In genomic region chr3:129655326-129655725, GRCh38 we compare ENCODE assay signal across 1 cellular context.
A peak's percentile ranks its signal among the peaks of the same experiment; 100 is the strongest.
TF ChIP-seq lines count a peak whose summit lies in the region.

No MANE protein-coding gene starts in this region.

TF ChIP-seq in HepG2, 621 proteins besides CTCF, POLR2A, EP300 and RAD21 (continued from another document and continues in another):
- TF ChIP-seq SNAPC5 (CRISPR knock-in tag; IDR thresholded peaks at IDR 0.05; ENCODE audit: borderline replicate concordance): no peak
- no peak; the same call in 1 of the 2 replicates for TF ChIP-seq FOXC1 (CRISPR knock-in tag; IDR thresholded peaks at IDR 0.05; ENCODE audit: borderline replicate concordance)
- no peak for TF ChIP-seq ZNF703 (CRISPR knock-in tag; IDR thresholded peaks at IDR 0.05; ENCODE audit: borderline replicate concordance)
- no peak for TF ChIP-seq PAX8 (CRISPR knock-in tag; IDR thresholded peaks at IDR 0.05; ENCODE audit: borderline replicate concordance)
- no peak for TF ChIP-seq ZNF770 (CRISPR knock-in tag; IDR thresholded peaks at IDR 0.05)
- TF ChIP-seq ZNF619 (CRISPR knock-in tag; IDR thresholded peaks at IDR 0.05): no peak
- TF ChIP-seq ZNF484 (CRISPR knock-in tag; IDR thresholded peaks at IDR 0.05; ENCODE audit: borderline replicate concordance, low read depth): no peak
- no peak for TF ChIP-seq ASH2L (IDR thresholded peaks at IDR 0.05; ENCODE audit: insufficient read length, low read depth, low read length)
- 0 out of 2 replicates have a peak, but pooled peaks have one; percentile 12 for TF ChIP-seq KLF6 (CRISPR knock-in tag; IDR thresholded peaks at IDR 0.05)
- no peak for TF ChIP-seq FOXK1 (CRISPR knock-in tag; IDR thresholded peaks at IDR 0.05; ENCODE audit: borderline replicate concordance, low read depth)
- no peak for TF ChIP-seq SRSF9 (IDR thresholded peaks at IDR 0.05; ENCODE audit: borderline replicate concordance, insufficient read depth, low read depth, low read length, poor library complexity, severe bottlenecking)
- no peak for TF ChIP-seq ZNF687 (CRISPR knock-in tag; IDR thresholded peaks at IDR 0.05)
- TF ChIP-seq ZGPAT (CRISPR knock-in tag; IDR thresholded peaks at IDR 0.05): peak; percentile 47; the same call in 1 of the 2 replicates
- TF ChIP-seq MAFG (CRISPR knock-in tag; IDR thresholded peaks at IDR 0.05): no peak
- no peak for TF ChIP-seq PPARG (CRISPR knock-in tag; conservative IDR thresholded peaks at IDR 0.05)
- no peak for TF ChIP-seq MAFF (IDR thresholded peaks at IDR 0.05; ENCODE audit: low read depth, low read length)
- TF ChIP-seq KDM5B (CRISPR knock-in tag; IDR thresholded peaks at IDR 0.05; ENCODE audit: borderline replicate concordance): no peak
- TF ChIP-seq HMG20A (CRISPR knock-in tag; IDR thresholded peaks at IDR 0.05; ENCODE audit: borderline replicate concordance): no peak
- TF ChIP-seq ZNF501 (CRISPR knock-in tag; IDR thresholded peaks at IDR 0.05): no peak; the same call in 1 of the 2 replicates
- TF ChIP-seq ZBTB39 (CRISPR knock-in tag; IDR thresholded peaks at IDR 0.05): no peak
- TF ChIP-seq ZBTB26 (CRISPR knock-in tag; IDR thresholded peaks at IDR 0.05; ENCODE audit: borderline replicate concordance): peak; percentile 97
- no peak for TF ChIP-seq ZNF460 (CRISPR knock-in tag; IDR thresholded peaks at IDR 0.05; ENCODE audit: borderline replicate concordance)
- TF ChIP-seq ATF6 (CRISPR knock-in tag; conservative IDR thresholded peaks at IDR 0.05): no peak
- no peak for TF ChIP-seq TBX2 (CRISPR knock-in tag; IDR thresholded peaks at IDR 0.05; ENCODE audit: borderline replicate concordance)
- TF ChIP-seq HOXA7 (CRISPR knock-in tag; IDR thresholded peaks at IDR 0.05): no peak
- TF ChIP-seq ZNF251 (CRISPR knock-in tag; IDR thresholded peaks at IDR 0.05): no peak
- no peak for TF ChIP-seq CCAR2 (optimal IDR thresholded peaks at IDR 0.05; ENCODE audit: low read depth, low read length)
- no peak for TF ChIP-seq SUZ12 (IDR thresholded peaks at IDR 0.05; ENCODE audit: low read depth, low read length)
- no peak for TF ChIP-seq ZNF773 (CRISPR knock-in tag; IDR thresholded peaks at IDR 0.05; ENCODE audit: borderline replicate concordance)
- no peak for TF ChIP-seq MIER2 (CRISPR knock-in tag; IDR thresholded peaks at IDR 0.05)
- no peak; the same call in 1 of the 2 replicates for TF ChIP-seq BCL6 (CRISPR knock-in tag; IDR thresholded peaks at IDR 0.05)
- no peak for TF ChIP-seq ADNP (CRISPR knock-in tag; IDR thresholded peaks at IDR 0.05)
- TF ChIP-seq TERF1 (CRISPR knock-in tag; IDR thresholded peaks at IDR 0.05): no peak
- no peak for TF ChIP-seq ZNF7 (CRISPR knock-in tag; IDR thresholded peaks at IDR 0.05)
- no peak for TF ChIP-seq KLF11 (CRISPR knock-in tag; IDR thresholded peaks at IDR 0.05)
- no peak for TF ChIP-seq ZNF639 (CRISPR knock-in tag; conservative IDR thresholded peaks at IDR 0.05)
- no peak for TF ChIP-seq PAF1 (CRISPR knock-in tag; IDR thresholded peaks at IDR 0.05)
- TF ChIP-seq THRA (CRISPR knock-in tag; IDR thresholded peaks at IDR 0.05; ENCODE audit: borderline replicate concordance): no peak
- no peak for TF ChIP-seq ZNF263 (CRISPR knock-in tag; IDR thresholded peaks at IDR 0.05)
- no peak for TF ChIP-seq SMYD3 (CRISPR knock-in tag; IDR thresholded peaks at IDR 0.05)
- TF ChIP-seq MIXL1 (CRISPR knock-in tag; IDR thresholded peaks at IDR 0.05): no peak
- no peak for TF ChIP-seq ZNF451 (CRISPR knock-in tag; IDR thresholded peaks at IDR 0.05)
- no peak for TF ChIP-seq ZNF775 (CRISPR knock-in tag; IDR thresholded peaks at IDR 0.05; ENCODE audit: borderline replicate concordance)
- TF ChIP-seq TIGD3 (CRISPR knock-in tag; IDR thresholded peaks at IDR 0.05; ENCODE audit: borderline replicate concordance): no peak
- no peak for TF ChIP-seq PCBP2 (optimal IDR thresholded peaks at IDR 0.05; ENCODE audit: low read depth, low read length, poor library complexity, severe bottlenecking)
